ENCODE assay signal across 15 cellular contexts in the genomic region with DNA sequence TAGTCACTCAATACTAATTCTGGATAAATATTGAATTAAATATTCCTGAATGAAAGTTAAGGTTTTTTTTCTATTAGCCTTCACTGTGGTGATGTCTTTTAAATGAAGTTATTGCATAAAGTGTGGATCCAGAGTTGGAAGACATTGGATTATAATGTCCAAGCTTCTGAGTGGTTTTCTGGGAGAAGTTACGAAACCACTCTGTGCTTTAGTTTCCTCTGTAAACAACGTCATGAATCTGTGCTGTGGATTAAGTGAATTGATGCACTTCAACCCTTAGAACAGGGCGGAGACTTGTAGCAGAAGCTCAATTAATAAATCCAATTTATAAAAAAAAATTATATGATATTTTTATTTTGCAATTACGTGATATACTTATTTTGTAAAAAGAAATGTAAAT.
DNase-seq lines count a peak whose midpoint lies in the region; ATAC-seq and TF ChIP-seq lines count a peak whose summit lies in the region.
"Had no signal": no experiment of that assay in that cellular context is flagged by ENCODE, and none has a peak within 500 bp of the region (broad histone marks: within the 10 kb centered on the region; RNA-seq: fewer than 3 reads in every experiment).

No MANE protein-coding gene starts in this region.

- no peak overlapping the region for H3K4me3 ChIP-seq in AG10803 (ENCODE audit: low read length)
- no peak overlapping the region for H3K4me3 ChIP-seq in PC-3 (ENCODE audit: low read length)
- no peak overlapping the region for H3K4me3 ChIP-seq in endodermal cell (ENCODE audit: low read length)
- H3K4me3 ChIP-seq: MG63 had no signal

- H3K4me2 ChIP-seq in PC-3 (ENCODE audit: low read length), result no peak overlapping the region

- intact Hi-C loops in PC-3 (cut with micrococcal nuclease), result loop anchor here (2.0 to 5.0 kb wide), 2 partner anchors 72 to 798 kb away; no protein-coding TSS in a partner anchor
- intact Hi-C loops in sciatic nerve (cut with DNase I), result no loop called here
- intact Hi-C loops in CD14-positive monocyte (cut with micrococcal nuclease), result no loop called here

- H3F3A ChIP-seq in PC-3 (ENCODE audit: low read length, unreplicated experiment), result no peaks in the 10 kb centered on the region

- no peak for TF ChIP-seq CTCF in AG10803 (conservative IDR thresholded peaks at IDR 0.05; ENCODE audit: low read length)
- no peak for TF ChIP-seq CTCF in PC-3 (conservative IDR thresholded peaks at IDR 0.05; ENCODE audit: low read depth, low read length)
- no peak for TF ChIP-seq CTCF in CD14-positive monocyte (IDR thresholded peaks at IDR 0.05)
- TF ChIP-seq CTCF in endodermal cell (conservative IDR thresholded peaks at IDR 0.05), result no peak

- DNase-seq in AG10803 (ENCODE audit: low read depth) (peak; percentile 38), PC-3 (peak; percentile 40), fibroblast of peridontal ligament (ENCODE audit: extremely low read depth) (peak; percentile 55), sciatic nerve (ENCODE audit: low spot score) (no peak), NCI-H748 treated with DMSO at 0.1 percent for 48 hours (lab: John Stamatoyannopoulos, UW) (no peak), CD14-positive monocyte (ENCODE audit: low spot score) (no peak), endodermal cell (no peak)
- DNase-seq: CD4-positive, alpha-beta T cell; MG63; NCI-H1092; NCI-H146; NCI-H2081; NCI-H510A; SHP77 treated with DMSO at 0.1 percent for 48 hours had no signal

- no peak overlapping the region for H2AFZ ChIP-seq in PC-3 (ENCODE audit: low read length)

- no peaks in the 10 kb centered on the region for H3K79me2 ChIP-seq in PC-3 (ENCODE audit: low read length)

- ATAC-seq in PC-3, result peak; percentile 21; the same call in 1 of the 2 replicates
- ATAC-seq in sciatic nerve, result peak; percentile 59

- H3K27ac ChIP-seq in PC-3 (ENCODE audit: low read length), result no peak overlapping the region
- H3K27ac ChIP-seq in endodermal cell (ENCODE audit: low read depth, low read length), result no peak overlapping the region

- H3K4me3 Mint-ChIP-seq in CD14-positive monocyte, result no peak overlapping the region
- H3K4me3 Mint-ChIP-seq in endodermal cell, result no peak overlapping the region
- H3K4me3 Mint-ChIP-seq: B cell; CD4-positive, alpha-beta T cell had no signal

- H3K36me3 Mint-ChIP-seq in CD14-positive monocyte, result no peaks in the 10 kb centered on the region
- no peaks in the 10 kb centered on the region for H3K36me3 Mint-ChIP-seq in endodermal cell (ENCODE audit: low read depth)

- POLR2A ChIA-PET in PC-3 (lab: Charles Lee; ENCODE audit: unreplicated experiment), result interaction anchor here (0.6 kb wide), 1 partner anchor 370 kb away, joined by 3 read pairs; no protein-coding TSS in a partner anchor

- no TSS peak for BruUV-seq in PC-3 (replicated peaks; lab: Mats Ljungman, UMichigan)

- no peaks in the 10 kb centered on the region for H3K36me3 ChIP-seq in PC-3 (ENCODE audit: low read depth, low read length)
- H3K36me3 ChIP-seq in endodermal cell (ENCODE audit: control insufficient read depth, insufficient read depth, low read length), result no peaks in the 10 kb centered on the region

- WGBS in endodermal cell (ENCODE audit: insufficient coverage in 1 of 2, insufficient read length in 1 of 2), 2 experiments, result 88 to 100% methylated on average over 1 to 3 of the region's 4 CpGs

- CTCF ChIA-PET in PC-3 (lab: Charles Lee), result no interaction called here

- H3K9me3 ChIP-seq in PC-3 (ENCODE audit: low read length) (no peaks in the 10 kb centered on the region), endodermal cell (ENCODE audit: control insufficient read depth, low read length) (no peaks in the 10 kb centered on the region)
- H3K9me3 ChIP-seq: MG63 had no signal

- H3K4me1 Mint-ChIP-seq in CD14-positive monocyte, result peaks cover 8% of the 10 kb centered on the region
- H3K4me1 Mint-ChIP-seq in endodermal cell, result peaks cover 17% of the 10 kb centered on the region
- H3K4me1 Mint-ChIP-seq: B cell had no signal

- H3K27me3 Mint-ChIP-seq in CD14-positive monocyte (ENCODE audit: low read depth in 3 of 3), result peaks cover 0 to 2% (median 0%) of the 10 kb centered on the region in 3 donors
- H3K27me3 Mint-ChIP-seq in endodermal cell (ENCODE audit: insufficient read depth), result no peaks in the 10 kb centered on the region
- H3K27me3 Mint-ChIP-seq: CD4-positive, alpha-beta T cell had no signal

- H3K27ac Mint-ChIP-seq in CD14-positive monocyte (no peak overlapping the region), endodermal cell (no peak overlapping the region)
- H3K27ac Mint-ChIP-seq: B cell; CD4-positive, alpha-beta T cell had no signal

- H3K4me1 ChIP-seq in PC-3 (ENCODE audit: insufficient read depth, low read length) (peaks cover 20% of the 10 kb centered on the region), endodermal cell (ENCODE audit: control insufficient read depth, insufficient read depth, low read length) (peaks cover 4% of the 10 kb centered on the region)

- H3K9me3 Mint-ChIP-seq in CD14-positive monocyte, result no peaks in the 10 kb centered on the region
- no peaks in the 10 kb centered on the region for H3K9me3 Mint-ChIP-seq in endodermal cell
- H3K9me3 Mint-ChIP-seq: CD4-positive, alpha-beta T cell had no signal

- no peaks in the 10 kb centered on the region for H3K27me3 ChIP-seq in PC-3 (ENCODE audit: low read length)
- H3K27me3 ChIP-seq in endodermal cell (ENCODE audit: control insufficient read depth, insufficient read depth, low read length, poor library complexity, severe bottlenecking), result no peaks in the 10 kb centered on the region
- H3K27me3 ChIP-seq: MG63 had no signal

- H3K9ac ChIP-seq in PC-3 (ENCODE audit: low read length) (no peak overlapping the region), endodermal cell (ENCODE audit: extremely low read depth, low read length, poor library complexity, severe bottlenecking) (no peak overlapping the region)

- no peaks in the 10 kb centered on the region for H3K9me2 ChIP-seq in PC-3 (replicated peaks; ENCODE audit: low read length)

- H4K20me1 ChIP-seq in PC-3 (ENCODE audit: low read length), result no peaks in the 10 kb centered on the region

Comparison
In these comparisons a context has a peak if more than half of its experiments do, and no peak if none do; other contexts are left out.
1. DNase-seq: peak in AG10803 (single experiment), PC-3 (single experiment) and fibroblast of peridontal ligament (single experiment); none in sciatic nerve (single experiment), NCI-H748 treated with DMSO at 0.1 percent for 48 hours (single experiment), CD14-positive monocyte (single experiment) and endodermal cell (single experiment).